In the genomic region with DNA sequence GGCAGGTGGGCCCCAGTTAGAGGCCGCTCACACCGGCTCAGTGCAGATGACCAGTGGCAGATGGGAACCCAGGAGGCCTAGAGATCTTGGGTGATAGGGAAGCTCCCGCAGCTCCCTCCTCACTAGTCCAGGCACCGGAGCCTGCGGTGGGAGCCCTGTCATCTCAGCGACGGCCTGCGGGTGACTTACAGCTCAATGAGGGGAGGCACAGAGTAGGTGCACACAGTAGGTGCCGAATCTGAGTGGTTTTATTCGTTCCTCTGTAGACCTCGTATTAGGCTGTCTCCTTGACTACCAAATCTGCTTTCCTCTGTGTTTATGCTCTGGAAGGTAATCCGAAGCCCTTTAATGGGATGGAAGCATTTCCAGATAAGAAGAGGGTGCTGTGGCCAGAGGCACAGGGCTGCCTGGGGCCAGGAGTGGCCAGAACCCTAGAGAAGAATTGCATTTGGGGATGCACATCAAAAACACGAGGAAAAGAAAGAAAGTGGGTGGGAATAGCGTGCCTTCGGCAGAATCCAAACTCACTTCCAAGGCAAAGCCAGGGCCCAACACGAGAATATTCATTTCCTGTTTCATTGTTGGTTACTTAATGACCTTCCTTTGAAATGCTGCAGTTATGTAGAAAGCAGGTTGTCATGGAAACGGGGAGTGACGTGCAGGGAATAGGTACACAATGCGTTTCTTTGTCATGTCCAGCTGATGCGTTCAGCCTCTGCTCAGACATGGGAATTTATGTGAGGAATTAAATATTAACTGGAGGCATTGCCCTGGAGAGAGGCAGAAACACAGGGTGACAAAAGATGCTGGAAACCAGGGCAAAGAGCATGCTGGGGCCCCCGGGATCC, we compare ENCODE assay signal across 1 cellular context.
TF ChIP-seq lines count a peak whose summit lies in the region.

No MANE protein-coding gene starts in this region.

TF ChIP-seq in HepG2, 621 proteins besides CTCF, POLR2A, EP300 and RAD21 (continues in another document):
- TF ChIP-seq JUND (CRISPR knock-in tag; IDR thresholded peaks at IDR 0.05) (peak; percentile 55; the same call in 1 of the 2 replicates), CEBPB (IDR thresholded peaks at IDR 0.05; ENCODE audit: borderline replicate concordance, low read depth, low read length) (peak; percentile 85), ZNF30 (CRISPR knock-in tag; IDR thresholded peaks at IDR 0.05) (no peak), SIX4 (CRISPR knock-in tag; IDR thresholded peaks at IDR 0.05) (no peak), DNMT3B (CRISPR knock-in tag; conservative IDR thresholded peaks at IDR 0.05) (peak; percentile 87), FIP1L1 (IDR thresholded peaks at IDR 0.05; ENCODE audit: borderline replicate concordance, insufficient read depth, low read depth, low read length) (no peak), ELF1 (CRISPR knock-in tag; IDR thresholded peaks at IDR 0.05) (peak; percentile 85), ZNF138 (CRISPR knock-in tag; IDR thresholded peaks at IDR 0.05; ENCODE audit: low read depth) (no peak), TP53 (CRISPR knock-in tag; conservative IDR thresholded peaks at IDR 0.05) (no peak), ZNF766 (CRISPR knock-in tag; IDR thresholded peaks at IDR 0.05; ENCODE audit: borderline replicate concordance) (peak; percentile 51; the same call in 1 of the 2 replicates), ZFP37 (CRISPR knock-in tag; IDR thresholded peaks at IDR 0.05; ENCODE audit: borderline replicate concordance) (no peak), KLF11 (CRISPR knock-in tag; IDR thresholded peaks at IDR 0.05) (peak; percentile 86), TOPORS (CRISPR knock-in tag; IDR thresholded peaks at IDR 0.05) (no peak; the same call in 1 of the 2 replicates), MTF1 (CRISPR knock-in tag; IDR thresholded peaks at IDR 0.05) (no peak), CREM (IDR thresholded peaks at IDR 0.05) (peak; percentile 91), CREM (CRISPR knock-in tag; IDR thresholded peaks at IDR 0.05) (no peak), ATF1 (CRISPR knock-in tag; IDR thresholded peaks at IDR 0.05) (peak; percentile 80), FOSL2 (CRISPR knock-in tag; IDR thresholded peaks at IDR 0.05) (peak; percentile 75), ZNF747 (CRISPR knock-in tag; IDR thresholded peaks at IDR 0.05; ENCODE audit: borderline replicate concordance) (peak; percentile 83; the same call in 1 of the 2 replicates), ZBTB38 (CRISPR knock-in tag; IDR thresholded peaks at IDR 0.05) (peak; percentile 82; the same call in 1 of the 2 replicates), DPF2 (CRISPR knock-in tag; IDR thresholded peaks at IDR 0.05; ENCODE audit: borderline replicate concordance, low read depth) (no peak), PHB2 (IDR thresholded peaks at IDR 0.05; ENCODE audit: partially characterized antibody) (no peak), BCL6 (CRISPR knock-in tag; IDR thresholded peaks at IDR 0.05) (peak; percentile 91), HNRNPH1 (optimal IDR thresholded peaks at IDR 0.05; ENCODE audit: low read depth, low read length) (no peak), SMARCE1 (IDR thresholded peaks at IDR 0.05; ENCODE audit: borderline replicate concordance) (no peak), ARNTL (CRISPR knock-in tag; IDR thresholded peaks at IDR 0.05) (no peak; the same call in 1 of the 2 replicates), IRX3 (CRISPR knock-in tag; IDR thresholded peaks at IDR 0.05; ENCODE audit: borderline replicate concordance, low read depth) (no peak), ZNF296 (CRISPR knock-in tag; conservative IDR thresholded peaks at IDR 0.05) (no peak), KMT2B (CRISPR knock-in tag; IDR thresholded peaks at IDR 0.05) (peak; percentile 64), NCOA1 (CRISPR knock-in tag; IDR thresholded peaks at IDR 0.05) (no peak), SP140L (CRISPR knock-in tag; IDR thresholded peaks at IDR 0.05; ENCODE audit: borderline replicate concordance) (no peak), ZNF34 (CRISPR knock-in tag; IDR thresholded peaks at IDR 0.05; ENCODE audit: borderline replicate concordance) (no peak)
- TF ChIP-seq, protein P1, sequence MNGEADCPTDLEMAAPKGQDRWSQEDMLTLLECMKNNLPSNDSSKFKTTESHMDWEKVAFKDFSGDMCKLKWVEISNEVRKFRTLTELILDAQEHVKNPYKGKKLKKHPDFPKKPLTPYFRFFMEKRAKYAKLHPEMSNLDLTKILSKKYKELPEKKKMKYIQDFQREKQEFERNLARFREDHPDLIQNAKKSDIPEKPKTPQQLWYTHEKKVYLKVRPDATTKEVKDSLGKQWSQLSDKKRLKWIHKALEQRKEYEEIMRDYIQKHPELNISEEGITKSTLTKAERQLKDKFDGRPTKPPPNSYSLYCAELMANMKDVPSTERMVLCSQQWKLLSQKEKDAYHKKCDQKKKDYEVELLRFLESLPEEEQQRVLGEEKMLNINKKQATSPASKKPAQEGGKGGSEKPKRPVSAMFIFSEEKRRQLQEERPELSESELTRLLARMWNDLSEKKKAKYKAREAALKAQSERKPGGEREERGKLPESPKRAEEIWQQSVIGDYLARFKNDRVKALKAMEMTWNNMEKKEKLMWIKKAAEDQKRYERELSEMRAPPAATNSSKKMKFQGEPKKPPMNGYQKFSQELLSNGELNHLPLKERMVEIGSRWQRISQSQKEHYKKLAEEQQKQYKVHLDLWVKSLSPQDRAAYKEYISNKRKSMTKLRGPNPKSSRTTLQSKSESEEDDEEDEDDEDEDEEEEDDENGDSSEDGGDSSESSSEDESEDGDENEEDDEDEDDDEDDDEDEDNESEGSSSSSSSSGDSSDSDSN (CRISPR knock-in tag; IDR thresholded peaks at IDR 0.05), result peak; percentile 48; the same call in 1 of the 2 replicates
- TF ChIP-seq, protein P2, sequence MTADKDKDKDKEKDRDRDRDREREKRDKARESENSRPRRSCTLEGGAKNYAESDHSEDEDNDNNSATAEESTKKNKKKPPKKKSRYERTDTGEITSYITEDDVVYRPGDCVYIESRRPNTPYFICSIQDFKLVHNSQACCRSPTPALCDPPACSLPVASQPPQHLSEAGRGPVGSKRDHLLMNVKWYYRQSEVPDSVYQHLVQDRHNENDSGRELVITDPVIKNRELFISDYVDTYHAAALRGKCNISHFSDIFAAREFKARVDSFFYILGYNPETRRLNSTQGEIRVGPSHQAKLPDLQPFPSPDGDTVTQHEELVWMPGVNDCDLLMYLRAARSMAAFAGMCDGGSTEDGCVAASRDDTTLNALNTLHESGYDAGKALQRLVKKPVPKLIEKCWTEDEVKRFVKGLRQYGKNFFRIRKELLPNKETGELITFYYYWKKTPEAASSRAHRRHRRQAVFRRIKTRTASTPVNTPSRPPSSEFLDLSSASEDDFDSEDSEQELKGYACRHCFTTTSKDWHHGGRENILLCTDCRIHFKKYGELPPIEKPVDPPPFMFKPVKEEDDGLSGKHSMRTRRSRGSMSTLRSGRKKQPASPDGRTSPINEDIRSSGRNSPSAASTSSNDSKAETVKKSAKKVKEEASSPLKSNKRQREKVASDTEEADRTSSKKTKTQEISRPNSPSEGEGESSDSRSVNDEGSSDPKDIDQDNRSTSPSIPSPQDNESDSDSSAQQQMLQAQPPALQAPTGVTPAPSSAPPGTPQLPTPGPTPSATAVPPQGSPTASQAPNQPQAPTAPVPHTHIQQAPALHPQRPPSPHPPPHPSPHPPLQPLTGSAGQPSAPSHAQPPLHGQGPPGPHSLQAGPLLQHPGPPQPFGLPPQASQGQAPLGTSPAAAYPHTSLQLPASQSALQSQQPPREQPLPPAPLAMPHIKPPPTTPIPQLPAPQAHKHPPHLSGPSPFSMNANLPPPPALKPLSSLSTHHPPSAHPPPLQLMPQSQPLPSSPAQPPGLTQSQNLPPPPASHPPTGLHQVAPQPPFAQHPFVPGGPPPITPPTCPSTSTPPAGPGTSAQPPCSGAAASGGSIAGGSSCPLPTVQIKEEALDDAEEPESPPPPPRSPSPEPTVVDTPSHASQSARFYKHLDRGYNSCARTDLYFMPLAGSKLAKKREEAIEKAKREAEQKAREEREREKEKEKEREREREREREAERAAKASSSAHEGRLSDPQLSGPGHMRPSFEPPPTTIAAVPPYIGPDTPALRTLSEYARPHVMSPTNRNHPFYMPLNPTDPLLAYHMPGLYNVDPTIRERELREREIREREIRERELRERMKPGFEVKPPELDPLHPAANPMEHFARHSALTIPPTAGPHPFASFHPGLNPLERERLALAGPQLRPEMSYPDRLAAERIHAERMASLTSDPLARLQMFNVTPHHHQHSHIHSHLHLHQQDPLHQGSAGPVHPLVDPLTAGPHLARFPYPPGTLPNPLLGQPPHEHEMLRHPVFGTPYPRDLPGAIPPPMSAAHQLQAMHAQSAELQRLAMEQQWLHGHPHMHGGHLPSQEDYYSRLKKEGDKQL (CRISPR knock-in tag; IDR thresholded peaks at IDR 0.05; ENCODE audit: low read depth), result no peak; the same call in 1 of the 2 replicates
- TF ChIP-seq, protein P3, sequence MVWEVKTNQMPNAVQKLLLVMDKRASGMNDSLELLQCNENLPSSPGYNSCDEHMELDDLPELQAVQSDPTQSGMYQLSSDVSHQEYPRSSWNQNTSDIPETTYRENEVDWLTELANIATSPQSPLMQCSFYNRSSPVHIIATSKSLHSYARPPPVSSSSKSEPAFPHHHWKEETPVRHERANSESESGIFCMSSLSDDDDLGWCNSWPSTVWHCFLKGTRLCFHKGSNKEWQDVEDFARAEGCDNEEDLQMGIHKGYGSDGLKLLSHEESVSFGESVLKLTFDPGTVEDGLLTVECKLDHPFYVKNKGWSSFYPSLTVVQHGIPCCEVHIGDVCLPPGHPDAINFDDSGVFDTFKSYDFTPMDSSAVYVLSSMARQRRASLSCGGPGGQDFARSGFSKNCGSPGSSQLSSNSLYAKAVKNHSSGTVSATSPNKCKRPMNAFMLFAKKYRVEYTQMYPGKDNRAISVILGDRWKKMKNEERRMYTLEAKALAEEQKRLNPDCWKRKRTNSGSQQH (CRISPR knock-in tag; IDR thresholded peaks at IDR 0.05; ENCODE audit: low read depth), result no peak
- TF ChIP-seq, protein P4, sequence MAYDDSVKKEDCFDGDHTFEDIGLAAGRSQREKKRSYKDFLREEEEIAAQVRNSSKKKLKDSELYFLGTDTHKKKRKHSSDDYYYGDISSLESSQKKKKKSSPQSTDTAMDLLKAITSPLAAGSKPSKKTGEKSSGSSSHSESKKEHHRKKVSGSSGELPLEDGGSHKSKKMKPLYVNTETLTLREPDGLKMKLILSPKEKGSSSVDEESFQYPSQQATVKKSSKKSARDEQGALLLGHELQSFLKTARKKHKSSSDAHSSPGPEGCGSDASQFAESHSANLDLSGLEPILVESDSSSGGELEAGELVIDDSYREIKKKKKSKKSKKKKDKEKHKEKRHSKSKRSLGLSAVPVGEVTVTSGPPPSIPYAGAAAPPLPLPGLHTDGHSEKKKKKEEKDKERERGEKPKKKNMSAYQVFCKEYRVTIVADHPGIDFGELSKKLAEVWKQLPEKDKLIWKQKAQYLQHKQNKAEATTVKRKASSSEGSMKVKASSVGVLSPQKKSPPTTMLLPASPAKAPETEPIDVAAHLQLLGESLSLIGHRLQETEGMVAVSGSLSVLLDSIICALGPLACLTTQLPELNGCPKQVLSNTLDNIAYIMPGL (CRISPR knock-in tag; IDR thresholded peaks at IDR 0.05; ENCODE audit: borderline replicate concordance in 1 of 2, low read depth in 1 of 2), result peak in 1 of 2 experiments; percentile 47; a peak in 2 of 4 replicates
- TF ChIP-seq, protein P5, sequence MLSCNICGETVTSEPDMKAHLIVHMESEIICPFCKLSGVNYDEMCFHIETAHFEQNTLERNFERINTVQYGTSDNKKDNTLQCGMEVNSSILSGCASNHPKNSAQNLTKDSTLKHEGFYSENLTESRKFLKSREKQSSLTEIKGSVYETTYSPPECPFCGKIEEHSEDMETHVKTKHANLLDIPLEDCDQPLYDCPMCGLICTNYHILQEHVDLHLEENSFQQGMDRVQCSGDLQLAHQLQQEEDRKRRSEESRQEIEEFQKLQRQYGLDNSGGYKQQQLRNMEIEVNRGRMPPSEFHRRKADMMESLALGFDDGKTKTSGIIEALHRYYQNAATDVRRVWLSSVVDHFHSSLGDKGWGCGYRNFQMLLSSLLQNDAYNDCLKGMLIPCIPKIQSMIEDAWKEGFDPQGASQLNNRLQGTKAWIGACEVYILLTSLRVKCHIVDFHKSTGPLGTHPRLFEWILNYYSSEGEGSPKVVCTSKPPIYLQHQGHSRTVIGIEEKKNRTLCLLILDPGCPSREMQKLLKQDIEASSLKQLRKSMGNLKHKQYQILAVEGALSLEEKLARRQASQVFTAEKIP (CRISPR knock-in tag; IDR thresholded peaks at IDR 0.05; ENCODE audit: borderline replicate concordance), result no peak
- TF ChIP-seq, protein P6, sequence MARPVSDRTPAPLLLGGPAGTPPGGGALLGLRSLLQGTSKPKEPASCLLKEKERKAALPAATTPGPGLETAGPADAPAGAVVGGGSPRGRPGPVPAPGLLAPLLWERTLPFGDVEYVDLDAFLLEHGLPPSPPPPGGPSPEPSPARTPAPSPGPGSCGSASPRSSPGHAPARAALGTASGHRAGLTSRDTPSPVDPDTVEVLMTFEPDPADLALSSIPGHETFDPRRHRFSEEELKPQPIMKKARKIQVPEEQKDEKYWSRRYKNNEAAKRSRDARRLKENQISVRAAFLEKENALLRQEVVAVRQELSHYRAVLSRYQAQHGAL (CRISPR knock-in tag; IDR thresholded peaks at IDR 0.05; ENCODE audit: not compliant biosample characterization), result no peak
- TF ChIP-seq, protein P7, sequence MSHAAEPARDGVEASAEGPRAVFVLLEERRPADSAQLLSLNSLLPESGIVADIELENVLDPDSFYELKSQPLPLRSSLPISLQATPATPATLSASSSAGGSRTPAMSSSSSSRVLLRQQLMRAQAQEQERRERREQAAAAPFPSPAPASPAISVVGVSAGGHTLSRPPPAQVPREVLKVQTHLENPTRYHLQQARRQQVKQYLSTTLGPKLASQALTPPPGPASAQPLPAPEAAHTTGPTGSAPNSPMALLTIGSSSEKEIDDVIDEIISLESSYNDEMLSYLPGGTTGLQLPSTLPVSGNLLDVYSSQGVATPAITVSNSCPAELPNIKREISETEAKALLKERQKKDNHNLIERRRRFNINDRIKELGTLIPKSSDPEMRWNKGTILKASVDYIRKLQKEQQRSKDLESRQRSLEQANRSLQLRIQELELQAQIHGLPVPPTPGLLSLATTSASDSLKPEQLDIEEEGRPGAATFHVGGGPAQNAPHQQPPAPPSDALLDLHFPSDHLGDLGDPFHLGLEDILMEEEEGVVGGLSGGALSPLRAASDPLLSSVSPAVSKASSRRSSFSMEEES (CRISPR knock-in tag; IDR thresholded peaks at IDR 0.05), result peak; percentile 63
- TF ChIP-seq, protein P8, sequence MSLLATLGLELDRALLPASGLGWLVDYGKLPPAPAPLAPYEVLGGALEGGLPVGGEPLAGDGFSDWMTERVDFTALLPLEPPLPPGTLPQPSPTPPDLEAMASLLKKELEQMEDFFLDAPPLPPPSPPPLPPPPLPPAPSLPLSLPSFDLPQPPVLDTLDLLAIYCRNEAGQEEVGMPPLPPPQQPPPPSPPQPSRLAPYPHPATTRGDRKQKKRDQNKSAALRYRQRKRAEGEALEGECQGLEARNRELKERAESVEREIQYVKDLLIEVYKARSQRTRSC (CRISPR knock-in tag; IDR thresholded peaks at IDR 0.05; ENCODE audit: low read depth), result no peak
